Comparison of ENCODE assay signal across 9 cellular contexts in the genomic region with DNA sequence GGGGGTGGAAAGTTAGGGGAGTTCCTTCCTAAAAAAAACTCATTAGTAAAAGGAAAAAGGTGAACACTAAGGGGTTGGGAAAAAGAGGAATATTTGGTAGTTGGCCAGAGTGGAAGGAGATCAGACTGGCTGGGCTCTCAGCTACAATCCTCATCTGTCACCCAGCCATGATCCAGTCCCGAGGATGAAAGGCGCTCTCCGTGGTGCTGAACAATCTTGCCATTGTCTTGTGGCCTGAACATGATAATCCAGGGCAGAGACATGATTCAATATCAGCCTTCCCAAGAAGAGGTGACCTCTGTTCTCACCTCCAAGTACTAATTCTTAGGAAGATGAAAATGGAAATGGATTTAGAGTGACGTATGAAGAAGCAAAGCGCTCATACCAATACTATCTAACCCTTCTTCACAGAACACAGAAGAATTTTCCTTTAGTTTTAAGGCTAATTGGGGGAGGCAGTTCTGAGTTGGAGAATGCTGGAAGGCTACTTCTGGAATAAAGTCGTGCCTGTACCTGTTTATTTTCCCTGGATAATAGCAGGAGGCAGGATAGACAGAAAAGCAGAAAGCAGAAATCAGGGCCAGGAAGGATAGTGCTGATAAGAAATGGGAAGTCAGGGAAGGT. TPM values are rescaled to one million over a fixed set of nuclear protein-coding genes. Genes with fewer than 3 reads are reported as not detected.
DNase-seq lines count a peak whose midpoint lies in the region; ATAC-seq and TF ChIP-seq lines count a peak whose summit lies in the region.
"Had no signal": no experiment of that assay in that cellular context is flagged by ENCODE, and none has a peak within 500 bp of the region (broad histone marks: within the 10 kb centered on the region; RNA-seq: fewer than 3 reads in every experiment).

No MANE protein-coding gene starts in this region.

- no peaks in the 10 kb centered on the region for H3K9me3 Mint-ChIP-seq in activated CD8-positive, alpha-beta T cell treated with anti-CD3 and anti-CD28 coated beads for 36 hours

- H3K27ac Mint-ChIP-seq in activated CD8-positive, alpha-beta T cell treated with anti-CD3 and anti-CD28 coated beads for 36 hours = no peak overlapping the region

- POLR2A ChIA-PET in activated CD8-positive, alpha-beta T cell treated with anti-CD3 and anti-CD28 coated beads for 36 hours (lab: Charles Lee) = interaction anchor here (0.6 kb wide), 1 partner anchor 167 kb away, joined by 3 read pairs; no protein-coding TSS in a partner anchor

- no peaks in the 10 kb centered on the region for H3K27me3 Mint-ChIP-seq in activated CD8-positive, alpha-beta T cell treated with anti-CD3 and anti-CD28 coated beads for 36 hours

- CTCF ChIA-PET in activated CD8-positive, alpha-beta T cell treated with anti-CD3 and anti-CD28 coated beads for 36 hours (lab: Charles Lee) = interaction anchor here (1.0 to 3.9 kb wide), 3 partner anchors 9 to 88 kb away, joined by 3 to 30 read pairs (median 9); no protein-coding TSS in a partner anchor

- peak; percentile 35 for DNase-seq in 8988T
- DNase-seq in HT-29 (ENCODE audit: low spot score) = peak; percentile 50
- peak; percentile 66 for DNase-seq in activated CD8-positive, alpha-beta T cell treated with anti-CD3 and anti-CD28 coated beads for 36 hours
- DNase-seq in iPS-NIHi7 (ENCODE audit: extremely low spot score) = peak; percentile 87
- DNase-seq in NCI-H2081 (lab: John Stamatoyannopoulos, UW) = no peak
- DNase-seq in coronary artery (ENCODE audit: low spot score) = no peak

- no peaks in the 10 kb centered on the region for H3K36me3 Mint-ChIP-seq in activated CD8-positive, alpha-beta T cell treated with anti-CD3 and anti-CD28 coated beads for 36 hours (ENCODE audit: low read depth)

- no peak for ATAC-seq in activated CD8-positive, alpha-beta T cell treated with anti-CD3 and anti-CD28 coated beads for 36 hours
- ATAC-seq in GM18520 (IDR thresholded peaks at IDR 0.05; ENCODE audit: unreplicated experiment) (no peak), GM21786 (IDR thresholded peaks at IDR 0.05; ENCODE audit: unreplicated experiment) (no peak)

- no peak overlapping the region for H3K27ac ChIP-seq in coronary artery
- H3K27ac ChIP-seq: SK-N-MC had no signal

- no peak for TF ChIP-seq CTCF in activated CD8-positive, alpha-beta T cell treated with anti-CD3 and anti-CD28 coated beads for 36 hours (IDR thresholded peaks at IDR 0.05)
- no peak for TF ChIP-seq CTCF in coronary artery (IDR thresholded peaks at IDR 0.05)

- H3K4me3 Mint-ChIP-seq in activated CD8-positive, alpha-beta T cell treated with anti-CD3 and anti-CD28 coated beads for 36 hours = no peak overlapping the region

- intact Hi-C loops in activated CD8-positive, alpha-beta T cell treated with anti-CD3 and anti-CD28 coated beads for 36 hours (cut with micrococcal nuclease) = no loop called here

- H3K4me1 Mint-ChIP-seq in activated CD8-positive, alpha-beta T cell treated with anti-CD3 and anti-CD28 coated beads for 36 hours (ENCODE audit: low read depth) = no peaks in the 10 kb centered on the region

- no peak overlapping the region for H3K4me3 ChIP-seq in coronary artery
- H3K4me3 ChIP-seq: SK-N-MC had no signal

RNA-seq across cellular contexts. Expression of gene MYORG, which starts 36.6 kb away (rescaled TPM):
- total RNA-seq in HT-29 (2014; rRNA removed; shearing (Covaris generic)) = 26.5 and 29.5 TPM in 2 replicates
- total RNA-seq in activated CD8-positive, alpha-beta T cell treated with anti-CD3 and anti-CD28 coated beads for 36 hours = 1 to 10 TPM; 4.1 to 5.5 TPM

RNA-seq across cellular contexts. Expression of gene FAM219A, which starts 45.0 kb away (rescaled TPM):
- 8.0 and 10.3 TPM in 2 replicates for total RNA-seq in HT-29 (2014; rRNA removed; shearing (Covaris generic))
- 1 to 10 TPM; 8.2 to 9.2 TPM for total RNA-seq in activated CD8-positive, alpha-beta T cell treated with anti-CD3 and anti-CD28 coated beads for 36 hours

RNA-seq across cellular contexts. Expression of gene DNAI1, which starts 45.3 kb away (rescaled TPM):
- total RNA-seq in HT-29 (2014; rRNA removed; shearing (Covaris generic)) = not detected in 2 replicates
- under 1 TPM in 1 of 2 experiments, not detected in 1; 0.18 TPM for total RNA-seq in activated CD8-positive, alpha-beta T cell treated with anti-CD3 and anti-CD28 coated beads for 36 hours

Comparison
In these comparisons a context has a peak if more than half of its experiments do, and no peak if none do; other contexts are left out.
1. DNase-seq: peak in 8988T (single experiment), HT-29 (single experiment), activated CD8-positive, alpha-beta T cell treated with anti-CD3 and anti-CD28 coated beads for 36 hours (single experiment) and iPS-NIHi7 (single experiment); none in NCI-H2081 (0 of 2) and coronary artery (single experiment).